2 cellular contexts compared by ENCODE assay signal in the genomic region with DNA sequence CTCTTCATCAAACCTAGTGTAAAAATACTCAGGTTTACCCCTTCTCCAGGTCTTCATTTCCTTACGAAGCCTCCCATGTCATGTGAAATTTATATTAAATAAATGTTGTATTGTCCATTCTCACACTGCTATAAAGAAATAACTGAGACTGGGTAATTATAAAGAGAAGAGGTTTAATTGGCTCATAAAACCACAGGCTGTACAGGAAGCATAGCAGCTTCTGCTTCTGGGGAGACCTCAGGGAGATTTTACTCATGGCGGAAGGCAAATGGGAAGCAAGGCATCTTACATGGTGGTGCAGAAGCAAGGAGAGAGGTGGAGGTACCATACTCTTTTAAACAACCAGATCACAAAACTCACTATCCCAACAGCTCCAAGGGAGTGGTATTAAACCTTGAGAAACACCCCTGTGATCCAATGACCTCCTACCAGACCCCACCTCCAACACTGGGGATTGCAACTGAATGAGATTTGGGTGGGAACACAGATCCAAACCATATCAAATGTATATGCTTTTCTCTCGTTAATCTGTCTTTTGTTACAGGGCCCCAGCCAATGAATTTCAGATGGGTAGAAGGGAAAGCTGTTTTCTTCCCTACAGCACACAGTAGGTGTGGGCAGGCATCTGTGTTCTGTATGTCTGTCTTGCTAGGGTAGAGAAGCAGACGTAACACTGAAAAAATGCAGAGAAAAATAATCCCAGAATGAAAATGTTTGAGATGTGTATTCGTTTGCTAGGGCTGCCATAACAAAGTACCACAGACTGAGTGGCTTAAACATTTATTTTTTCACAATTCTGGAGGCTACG.
TF ChIP-seq lines count a peak whose summit lies in the region.

No MANE protein-coding gene starts in this region.

TF ChIP-seq in HEK293, 187 proteins besides CTCF, POLR2A, EP300 and RAD21:
- TF ChIP-seq ZNF157 (tag by site-specific recombination; IDR thresholded peaks at IDR 0.05), result peak; percentile 75
- no peak for TF ChIP-seq ZNF658 (tag by site-specific recombination; IDR thresholded peaks at IDR 0.05)
- peak; percentile 34 for TF ChIP-seq OSR2 (tag by site-specific recombination; IDR thresholded peaks at IDR 0.05)

TF ChIP-seq in SK-N-SH, 30 proteins besides CTCF, POLR2A, EP300 and RAD21:
- TF ChIP-seq TAF1 (IDR thresholded peaks at IDR 0.05; ENCODE audit: borderline replicate concordance, low read depth, low read length), result no peak
- no peak for TF ChIP-seq FOXM1 (IDR thresholded peaks at IDR 0.05; ENCODE audit: low read depth)
- no peak for TF ChIP-seq GATA2 (CRISPR knock-in tag; IDR thresholded peaks at IDR 0.05)
